ENCODE assay signal across 14 cellular contexts in the genomic region with DNA sequence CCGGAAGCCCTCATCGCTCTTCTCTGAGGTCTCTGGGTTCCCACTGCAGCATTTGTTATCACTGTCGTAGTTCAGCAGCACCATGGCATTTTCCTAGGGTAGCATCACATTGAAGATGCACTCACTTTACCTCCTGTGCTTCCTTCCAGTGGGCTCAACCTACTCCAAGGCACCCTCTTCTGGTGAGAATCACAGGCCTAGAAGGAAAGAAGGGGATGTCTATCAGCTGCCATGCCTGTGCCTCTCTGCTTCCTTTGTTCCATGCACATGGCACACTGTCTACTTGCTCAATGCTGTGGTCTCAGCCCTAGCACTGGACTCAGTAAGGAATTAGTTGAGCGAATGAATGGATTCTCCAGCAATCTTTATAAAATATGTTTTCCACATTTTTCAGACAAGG. TPM values are rescaled to one million over a fixed set of nuclear protein-coding genes. Genes with fewer than 3 reads are reported as not detected.
DNase-seq lines count a peak whose midpoint lies in the region; ATAC-seq, FAIRE-seq and TF ChIP-seq lines count a peak whose summit lies in the region.
"Had no signal": no experiment of that assay in that cellular context is flagged by ENCODE, and none has a peak within 500 bp of the region (broad histone marks: within the 10 kb centered on the region; RNA-seq: fewer than 3 reads in every experiment).

No MANE protein-coding gene starts in this region.

- no TSS peak for BruUV-seq in PC-9 (replicated peaks; lab: Mats Ljungman, UMichigan)

- WGBS in A549 (ENCODE audit: missing lambda C conversion rate) = 76% methylated on average over 4 of the region's 4 CpGs
- 84% methylated on average over 4 of the region's 4 CpGs for WGBS in prostate gland

- FAIRE-seq in A549 (lab: Jason Lieb, UNC) = no peak

- DNase-seq in A549 (ENCODE audit: low read depth in 1 of 2, low spot score in 1 of 2) (peak in 1 of 2 experiments; percentile 9), RWPE2 (ENCODE audit: low spot score) (no peak), fibroblast of peridontal ligament (ENCODE audit: extremely low read depth) (peak; percentile 10), PC-9 (no peak), prostate gland (ENCODE audit: low spot score) (no peak), KBM-7 (no peak)
- DNase-seq: activated CD4-positive, alpha-beta T cell treated with anti-CD3 and anti-CD28 coated beads for 48 hours; NCI-H1417 treated with DMSO at 0.1 percent for 48 hours; NCI-H524 treated with DMSO at 0.1 percent for 48 hours; retina had no signal

- H2AFZ ChIP-seq in PC-9 = no peak overlapping the region

- no peaks in the 10 kb centered on the region for H4K20me1 ChIP-seq in BLaER1 treated with 17β-estradiol and CSF1 and Interleukin-3, amounts not matched to agents 10 nM and 100 nM
- no peaks in the 10 kb centered on the region for H4K20me1 ChIP-seq in PC-9 (ENCODE audit: insufficient read depth)

- no peaks in the 10 kb centered on the region for H3K36me3 ChIP-seq in BLaER1 treated with 17β-estradiol and CSF1 and Interleukin-3, amounts not matched to agents 10 nM and 100 nM
- H3K36me3 ChIP-seq in RWPE2 (ENCODE audit: low read depth) = no peaks in the 10 kb centered on the region
- H3K36me3 ChIP-seq in PC-9 (ENCODE audit: low read depth) = no peaks in the 10 kb centered on the region
- H3K36me3 ChIP-seq in prostate gland = no peaks in the 10 kb centered on the region
- H3K36me3 ChIP-seq: ascending aorta had no signal

- H3K4me3 ChIP-seq in A549 (no peak overlapping the region), RWPE2 (ENCODE audit: severe bottlenecking) (no peak overlapping the region), PC-9 (no peak overlapping the region), prostate gland (no peak overlapping the region)
- H3K4me3 ChIP-seq in BLaER1 treated with 17β-estradiol and CSF1 and Interleukin-3, amounts not matched to agents 10 nM and 100 nM = no peak overlapping the region; a peak in 1 of 20 replicates
- H3K4me3 ChIP-seq: ascending aorta had no signal

- TF ChIP-seq CTCF in A549 (IDR thresholded peaks at IDR 0.05) = peak; percentile 8; the same call in 1 of the 3 replicates
- peak; percentile 20 for TF ChIP-seq CTCF in RWPE2 (IDR thresholded peaks at IDR 0.05; ENCODE audit: poor library complexity, severe bottlenecking)
- no peak for TF ChIP-seq CTCF in PC-9 (conservative IDR thresholded peaks at IDR 0.05)
- no peak for TF ChIP-seq CTCF in prostate gland (IDR thresholded peaks at IDR 0.05)

- POLR2A ChIA-PET in A549 (lab: Yijun Ruan, JAX) = no interaction called here
- POLR2A ChIA-PET in PC-9 (lab: Charles Lee; ENCODE audit: unreplicated experiment) = no interaction called here

- no peaks in the 10 kb centered on the region for H3K4me1 ChIP-seq in A549
- peaks cover 16 to 51% (median 43%) of the 10 kb centered on the region in 10 experiments; a peak in 19 of 20 replicates for H3K4me1 ChIP-seq in BLaER1 treated with 17β-estradiol and CSF1 and Interleukin-3, amounts not matched to agents 10 nM and 100 nM
- no peaks in the 10 kb centered on the region for H3K4me1 ChIP-seq in RWPE2 (ENCODE audit: insufficient read depth, poor library complexity, severe bottlenecking)
- no peaks in the 10 kb centered on the region for H3K4me1 ChIP-seq in PC-9 (replicated peaks; ENCODE audit: insufficient read depth)
- no peaks in the 10 kb centered on the region for H3K4me1 ChIP-seq in prostate gland (replicated peaks)
- H3K4me1 ChIP-seq: ascending aorta had no signal

- CTCF ChIA-PET in A549 (lab: Yijun Ruan, JAX) (interaction anchor here (0.7 to 4.1 kb wide), 3 partner anchors 12 to 230 kb away, joined by 3 to 41 read pairs (median 6); no protein-coding TSS in a partner anchor), PC-9 (lab: Charles Lee) (interaction anchor here (0.6 kb wide), 1 partner anchor 30 kb away, joined by 3 read pairs; no protein-coding TSS in a partner anchor)

- no peaks in the 10 kb centered on the region for H3K9me2 ChIP-seq in PC-9 (ENCODE audit: insufficient read depth)

- H3K27ac ChIP-seq in A549 (no peak overlapping the region), RWPE2 (ENCODE audit: poor library complexity, severe bottlenecking) (no peak overlapping the region), PC-9 (no peak overlapping the region), prostate gland (no peak overlapping the region)
- H3K27ac ChIP-seq in BLaER1 treated with 17β-estradiol and CSF1 and Interleukin-3, amounts not matched to agents 10 nM and 100 nM = 0 out of 22 replicates have a peak overlapping the region, but pooled peaks of 1 of the 11 experiments have one; percentile 13
- H3K27ac ChIP-seq: ascending aorta had no signal

- intact Hi-C loops in PC-9 (cut with micrococcal nuclease; ENCODE audit: unreplicated experiment) = loop anchor here (1.0 to 5.0 kb wide), 2 partner anchors 60 to 221 kb away; no protein-coding TSS in a partner anchor
- intact Hi-C loops in prostate gland (cut with DNase I) = no loop called here

- H3K79me2 ChIP-seq in PC-9 (ENCODE audit: low read depth) = no peaks in the 10 kb centered on the region

- no peaks in the 10 kb centered on the region; the same call in 1 of the 2 replicates for H3F3A ChIP-seq in PC-9 (ENCODE audit: insufficient read depth, low read depth)

- TF ChIP-seq POLR2A in A549 (IDR thresholded peaks at IDR 0.05; ENCODE audit: low read length) = no peak
- no peak for TF ChIP-seq POLR2A in prostate gland (IDR thresholded peaks at IDR 0.05)

- no peak overlapping the region for H3K4me2 ChIP-seq in A549
- peak overlapping the region; percentile 20 to 89 (median 78); a peak in 21 of 22 replicates for H3K4me2 ChIP-seq in BLaER1 treated with 17β-estradiol and CSF1 and Interleukin-3, amounts not matched to agents 10 nM and 100 nM
- no peak overlapping the region for H3K4me2 ChIP-seq in PC-9

- 0 out of 5 replicates have a peak, but pooled peaks of 1 of the 2 experiments have one; percentile 18 for TF ChIP-seq RAD21 in A549 (conservative IDR thresholded peaks at IDR 0.05 in 1 of 2, IDR thresholded peaks at IDR 0.05 in 1 of 2)

- H3K9me3 ChIP-seq in A549 (no peaks in the 10 kb centered on the region), RWPE2 (ENCODE audit: severe bottlenecking) (no peaks in the 10 kb centered on the region), PC-9 (ENCODE audit: insufficient read depth, low read depth) (no peaks in the 10 kb centered on the region), prostate gland (no peaks in the 10 kb centered on the region)
- no peaks in the 10 kb centered on the region for H3K9me3 ChIP-seq in BLaER1 treated with 17β-estradiol and CSF1 and Interleukin-3, amounts not matched to agents 10 nM and 100 nM (replicated peaks in 1 of 11)
- H3K9me3 ChIP-seq: ascending aorta had no signal

- ATAC-seq in A549 (peak in 1 of 2 experiments; percentile 48; a peak in 1 of 6 replicates), RWPE2 (ENCODE audit: low read depth) (peak; percentile 50), HG03139 (IDR thresholded peaks at IDR 0.05; ENCODE audit: unreplicated experiment) (no peak)

- no peaks in the 10 kb centered on the region for H3K27me3 ChIP-seq in BLaER1 treated with 17β-estradiol and CSF1 and Interleukin-3, amounts not matched to agents 10 nM and 100 nM
- no peaks in the 10 kb centered on the region for H3K27me3 ChIP-seq in RWPE2 (ENCODE audit: insufficient read depth, poor library complexity, severe bottlenecking)
- H3K27me3 ChIP-seq in PC-9 (ENCODE audit: insufficient read depth, low read depth) = no peaks in the 10 kb centered on the region
- H3K27me3 ChIP-seq in prostate gland (replicated peaks; ENCODE audit: insufficient read depth) = no peaks in the 10 kb centered on the region
- H3K27me3 ChIP-seq: ascending aorta had no signal

- no peak for TF ChIP-seq EP300 in A549 (IDR thresholded peaks at IDR 0.05)

- H3K9ac ChIP-seq in BLaER1 treated with 17β-estradiol and CSF1 and Interleukin-3, amounts not matched to agents 10 nM and 100 nM = peak overlapping the region in 1 of 11 experiments; percentile 32; a peak in 1 of 22 replicates

- in situ Hi-C loops in KBM-7 (cut with MboI; ENCODE audit: low pct_unique_long_range_greater_than_20kb, low sequenced_read_pairs) = no loop called here

TF ChIP-seq in A549, 52 proteins besides CTCF, POLR2A, EP300 and RAD21:
- TF ChIP-seq CHD2 (IDR thresholded peaks at IDR 0.05; ENCODE audit: low read length, partially characterized antibody) (no peak), ZSCAN20 (CRISPR knock-in tag; IDR thresholded peaks at IDR 0.05) (no peak), SREBF2 (IDR thresholded peaks at IDR 0.05) (no peak), MYC (IDR thresholded peaks at IDR 0.05; ENCODE audit: borderline replicate concordance, low read length) (no peak), CBX8 (IDR thresholded peaks at IDR 0.05) (no peak), ZFP36 (IDR thresholded peaks at IDR 0.05; ENCODE audit: borderline replicate concordance, partially characterized antibody) (no peak), RNF2 (IDR thresholded peaks at IDR 0.05; ENCODE audit: borderline replicate concordance, low read depth) (no peak)
- TF ChIP-seq, protein P1, sequence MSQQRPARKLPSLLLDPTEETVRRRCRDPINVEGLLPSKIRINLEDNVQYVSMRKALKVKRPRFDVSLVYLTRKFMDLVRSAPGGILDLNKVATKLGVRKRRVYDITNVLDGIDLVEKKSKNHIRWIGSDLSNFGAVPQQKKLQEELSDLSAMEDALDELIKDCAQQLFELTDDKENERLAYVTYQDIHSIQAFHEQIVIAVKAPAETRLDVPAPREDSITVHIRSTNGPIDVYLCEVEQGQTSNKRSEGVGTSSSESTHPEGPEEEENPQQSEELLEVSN (IDR thresholded peaks at IDR 0.05; ENCODE audit: borderline replicate concordance, low read depth) = no peak
- TF ChIP-seq, protein P2, sequence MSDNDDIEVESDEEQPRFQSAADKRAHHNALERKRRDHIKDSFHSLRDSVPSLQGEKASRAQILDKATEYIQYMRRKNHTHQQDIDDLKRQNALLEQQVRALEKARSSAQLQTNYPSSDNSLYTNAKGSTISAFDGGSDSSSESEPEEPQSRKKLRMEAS (IDR thresholded peaks at IDR 0.05) = no peak

RNA-seq across cellular contexts. Expression of a gene that starts 22.6 kb away (rescaled TPM):
- polyA plus RNA-seq in A549 (2011; rRNA removed) = not detected in 2 replicates
- polyA plus RNA-seq in A549 (2012; cell fraction: cytosol; rRNA removed) = not detected in 2 replicates
- polyA plus RNA-seq in A549 (2012; cell fraction: nucleus; rRNA removed) = not detected in 2 replicates
- not detected in 3 replicates for polyA plus RNA-seq in A549 (2017; fragmentation: RNase III; extraction: RNeasy Plus Mini Kit Qiagen cat#74134 plus additional on column Dnase treatment)
- not detected in 2 replicates for polyA minus RNA-seq in A549 (2011; rRNA and poly(A)+ RNA removed)
- total RNA-seq in PC-9 (2021) = 0.78 TPM in 1 of 2 replicates, not detected in the other
- total RNA-seq in prostate gland = 1 to 10 TPM in 1 of 2 donors, not detected in 1; 7.9 TPM
- total RNA-seq: activated T-helper 2 cell treated with anti-CD3 and anti-CD28 coated beads, Interferon-gamma antibody, Interleukin-2, Interleukin-4, amounts not matched to agents 10 μg/mL and 5 μg/mL and 100 μg/mL, durations not matched to agents 14 hours and 24 hours and 36 hours; ascending aorta had no signal

RNA-seq across cellular contexts. Expression of a gene that starts 28.4 kb away (rescaled TPM):
- polyA plus RNA-seq in A549 (2011; rRNA removed) (136 and 179 TPM in 2 replicates), A549 (2017; fragmentation: RNase III; extraction: RNeasy Plus Mini Kit Qiagen cat#74134 plus additional on column Dnase treatment) (229 to 259 TPM (median 238 TPM) in 3 replicates)
- 417 and 498 TPM in 2 replicates for polyA plus RNA-seq in A549 (2012; cell fraction: cytosol; rRNA removed)
- polyA plus RNA-seq in A549 (2012; cell fraction: nucleus; rRNA removed) = 319 and 414 TPM in 2 replicates
- polyA minus RNA-seq in A549 (2011; rRNA and poly(A)+ RNA removed) = 217 and 218 TPM in 2 replicates
- total RNA-seq in PC-9 (2021) (262 and 355 TPM in 2 replicates), prostate gland (1,000 to 10,000 TPM; 1,170 to 3,384 TPM)

Comparison
In these comparisons a context has a peak if more than half of its experiments do, and no peak if none do; other contexts are left out.
1. H3K4me2 ChIP-seq: peak in BLaER1 treated with 17β-estradiol and CSF1 and Interleukin-3, amounts not matched to agents 10 nM and 100 nM (11 of 11); none in A549 (single experiment) and PC-9 (single experiment).
2. CTCF ChIP-seq: peak in A549 (single experiment) and RWPE2 (single experiment); none in PC-9 (single experiment) and prostate gland (0 of 4).